In the genomic region with DNA sequence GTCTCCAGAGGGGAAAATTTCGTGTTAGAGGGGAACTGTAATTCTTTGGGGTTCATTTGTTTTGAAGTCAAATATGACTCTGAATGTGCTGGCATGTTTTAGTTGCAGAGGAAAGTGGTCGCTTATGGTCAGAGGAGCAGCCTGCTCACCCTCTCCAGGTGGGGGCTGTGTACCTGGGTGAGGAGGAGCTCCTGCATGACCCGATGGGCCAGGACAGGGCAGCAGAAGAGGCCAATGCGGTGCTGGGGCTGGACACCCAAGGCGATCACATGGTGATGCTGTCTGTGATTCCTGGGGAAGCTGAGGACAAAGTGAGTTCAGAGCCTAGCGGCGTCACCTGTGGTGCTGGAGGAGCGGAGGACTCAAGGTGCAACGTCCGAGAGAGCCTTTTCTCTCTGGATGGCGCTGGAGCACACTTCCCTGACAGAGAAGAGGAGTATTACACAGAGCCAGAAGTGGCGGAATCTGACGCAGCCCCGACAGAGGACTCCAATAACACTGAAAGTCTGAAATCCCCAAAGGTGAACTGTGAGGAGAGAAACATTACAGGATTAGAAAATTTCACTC, we compare ENCODE assay signal across 21 cellular contexts. TPM values are rescaled to one million over a fixed set of nuclear protein-coding genes. Genes with fewer than 3 reads are reported as not detected.
DNase-seq lines count a peak whose midpoint lies in the region; ATAC-seq and TF ChIP-seq lines count a peak whose summit lies in the region.
"Had no signal": no experiment of that assay in that cellular context is flagged by ENCODE, and none has a peak within 500 bp of the region (broad histone marks: within the 10 kb centered on the region; RNA-seq: fewer than 3 reads in every experiment).

No MANE protein-coding gene starts in this region.

- no peaks in the 10 kb centered on the region for H3K9me3 ChIP-seq in HCT116 (ENCODE audit: control insufficient read depth in 1 of 2, insufficient read depth in 1 of 2, low read depth in 1 of 2, low read length in 2 of 2)
- H3K9me3 ChIP-seq in endodermal cell (ENCODE audit: control insufficient read depth, low read length): peaks cover 12% of the 10 kb centered on the region
- H3K9me3 ChIP-seq in upper lobe of right lung: no peaks in the 10 kb centered on the region

- H2AFZ ChIP-seq in HCT116 (ENCODE audit: low read depth, low read length, poor library complexity, severe bottlenecking): no peak overlapping the region

- H3K4me1 Mint-ChIP-seq in activated T-cell treated with anti-CD3 and anti-CD28 coated beads, Interleukin-2, amount 50 U/mL, for 24 hours (ENCODE audit: low read depth): peaks cover 36% of the 10 kb centered on the region
- H3K4me1 Mint-ChIP-seq in activated T-cell treated with anti-CD3 and anti-CD28 coated beads, Interleukin-2, amount 50 U/mL, for 72 hours (ENCODE audit: low read depth): peaks cover 22% of the 10 kb centered on the region
- no peaks in the 10 kb centered on the region for H3K4me1 Mint-ChIP-seq in endodermal cell
- H3K4me1 Mint-ChIP-seq: CD14-positive monocyte had no signal

- TF ChIP-seq POLR2A in HCT116 (IDR thresholded peaks at IDR 0.05; ENCODE audit: borderline replicate concordance, extremely low read depth, insufficient read depth, insufficient read length): no peak

- peak overlapping the region; percentile 38 for H3K27ac Mint-ChIP-seq in activated T-cell treated with anti-CD3 and anti-CD28 coated beads, Interleukin-2, amount 50 U/mL, for 24 hours
- no peak overlapping the region for H3K27ac Mint-ChIP-seq in activated T-cell treated with anti-CD3 and anti-CD28 coated beads, Interleukin-2, amount 50 U/mL, for 72 hours
- H3K27ac Mint-ChIP-seq in endodermal cell: no peak overlapping the region
- H3K27ac Mint-ChIP-seq: HFFc6 had no signal

- DNase-seq in activated T-cell treated with anti-CD3 and anti-CD28 coated beads, Interleukin-2, amount 50 U/mL, for 24 hours: no peak
- no peak for DNase-seq in activated T-cell treated with anti-CD3 and anti-CD28 coated beads, Interleukin-2, amount 50 U/mL, for 72 hours
- DNase-seq in HCT116 (ENCODE audit: low read depth, low spot score) (no peak), endodermal cell (no peak), upper lobe of right lung (no peak), NCI-H1930 (lab: John Stamatoyannopoulos, UW) (no peak), medulla oblongata (ENCODE audit: extremely low spot score) (no peak), dedifferentiated amniotic fluid mesenchymal stem cell (ENCODE audit: extremely low spot score) (no peak)
- DNase-seq: DMS153, GOT3, HFFc6, NCI-H1105, NCI-H1694, NCI-H2107, NCI-H510A treated with DMSO at 0.1 percent for 48 hours, NCI-H82, OCI-M1, SHP77 treated with DMSO at 0.1 percent for 48 hours had no signal

- H3K36me3 ChIP-seq in HCT116 (ENCODE audit: control insufficient read depth in 1 of 2, insufficient read depth in 2 of 2, low read length in 2 of 2) (0 out of 4 replicates have a peak, but pooled peaks cover 0 to 4% of the 10 kb centered on the region in 2 experiments), endodermal cell (ENCODE audit: control insufficient read depth, insufficient read depth, low read length) (peaks cover 4% of the 10 kb centered on the region), upper lobe of right lung (peaks cover 31% of the 10 kb centered on the region)

- no peak overlapping the region for H3K4me3 ChIP-seq in HCT116 (replicated peaks in 1 of 2; ENCODE audit: low read depth in 1 of 2, low read length in 2 of 2)
- H3K4me3 ChIP-seq in endodermal cell (ENCODE audit: low read length): no peak overlapping the region
- no peak overlapping the region for H3K4me3 ChIP-seq in upper lobe of right lung

- no TSS peak for BruUV-seq in HCT116 (replicated peaks; lab: Mats Ljungman, UMichigan)

- ATAC-seq in activated T-cell treated with anti-CD3 and anti-CD28 coated beads, Interleukin-2, amount 50 U/mL, for 72 hours (replicated peaks in 1 of 2): no peak
- peak; percentile 25; the same call in 1 of the 2 replicates for ATAC-seq in HCT116
- ATAC-seq in upper lobe of right lung: peak; percentile 17
- ATAC-seq: SK-N-SH treated with all-trans-retinoic acid at 6 μM for 48 hours had no signal

- H3K27me3 ChIP-seq in HCT116 (ENCODE audit: insufficient read depth, low read length) (no peaks in the 10 kb centered on the region), endodermal cell (ENCODE audit: control insufficient read depth, insufficient read depth, low read length, poor library complexity, severe bottlenecking) (no peaks in the 10 kb centered on the region), upper lobe of right lung (no peaks in the 10 kb centered on the region)

- H3K4me1 ChIP-seq in HCT116 (ENCODE audit: control insufficient read depth in 1 of 2, insufficient read depth in 2 of 2, low read length in 2 of 2) (no peaks in the 10 kb centered on the region), endodermal cell (ENCODE audit: control insufficient read depth, insufficient read depth, low read length) (no peaks in the 10 kb centered on the region), upper lobe of right lung (no peaks in the 10 kb centered on the region)

- WGBS in endodermal cell (ENCODE audit: insufficient coverage in 1 of 2, insufficient read length in 1 of 2), 2 experiments: 92 to 95% methylated on average over 13 to 14 of the region's 14 CpGs

- POLR2A ChIA-PET in HCT116 (lab: Charles Lee): no interaction called here

- no peaks in the 10 kb centered on the region for H3K27me3 Mint-ChIP-seq in activated T-cell treated with anti-CD3 and anti-CD28 coated beads, Interleukin-2, amount 50 U/mL, for 24 hours
- H3K27me3 Mint-ChIP-seq in activated T-cell treated with anti-CD3 and anti-CD28 coated beads, Interleukin-2, amount 50 U/mL, for 72 hours (ENCODE audit: low read depth): no peaks in the 10 kb centered on the region
- no peaks in the 10 kb centered on the region for H3K27me3 Mint-ChIP-seq in endodermal cell (ENCODE audit: insufficient read depth)

- H4K20me1 ChIP-seq in HCT116 (ENCODE audit: insufficient read depth): no peaks in the 10 kb centered on the region

- RAD21 ChIA-PET in HCT116 (lab: Charles Lee; ENCODE audit: low non-redundant PET in 1 of 2, low total read pairs in 2 of 2, uncharacterized antibody in 2 of 2, unreplicated experiment in 2 of 2): no interaction called here

- CTCF ChIA-PET in HCT116 (lab: Charles Lee): no interaction called here

- no peak overlapping the region for H3K4me3 Mint-ChIP-seq in activated T-cell treated with anti-CD3 and anti-CD28 coated beads, Interleukin-2, amount 50 U/mL, for 24 hours
- no peak overlapping the region for H3K4me3 Mint-ChIP-seq in activated T-cell treated with anti-CD3 and anti-CD28 coated beads, Interleukin-2, amount 50 U/mL, for 72 hours
- no peak overlapping the region for H3K4me3 Mint-ChIP-seq in endodermal cell
- H3K4me3 Mint-ChIP-seq: CD14-positive monocyte, HFFc6 had no signal

- H3K9me2 ChIP-seq in HCT116 (ENCODE audit: insufficient read depth): no peaks in the 10 kb centered on the region

- H3K27ac ChIP-seq in HCT116 (ENCODE audit: low read depth, low read length): no peak overlapping the region
- H3K27ac ChIP-seq in endodermal cell (ENCODE audit: low read depth, low read length): no peak overlapping the region
- H3K27ac ChIP-seq in upper lobe of right lung: no peak overlapping the region
- H3K27ac ChIP-seq: 22Rv1 had no signal

- no peaks in the 10 kb centered on the region for H3K79me2 ChIP-seq in HCT116 (ENCODE audit: insufficient read depth, low read length)

- intact Hi-C loops in HCT116 (cut with micrococcal nuclease) (no loop called here), upper lobe of right lung (cut with DNase I) (no loop called here)

- no peak overlapping the region for H3K4me2 ChIP-seq in HCT116 (ENCODE audit: low read length)

- H3K36me3 Mint-ChIP-seq in activated T-cell treated with anti-CD3 and anti-CD28 coated beads, Interleukin-2, amount 50 U/mL, for 24 hours (ENCODE audit: low read depth): peaks cover 45% of the 10 kb centered on the region
- peaks cover 5 to 10% of the 10 kb centered on the region in 2 donors for H3K36me3 Mint-ChIP-seq in activated T-cell treated with anti-CD3 and anti-CD28 coated beads, Interleukin-2, amount 50 U/mL, for 72 hours (ENCODE audit: insufficient read depth in 2 of 2)
- H3K36me3 Mint-ChIP-seq in endodermal cell (ENCODE audit: low read depth): peaks cover 31% of the 10 kb centered on the region

- no peak for TF ChIP-seq CTCF in HCT116 (IDR thresholded peaks at IDR 0.05 in 2 of 3, conservative IDR thresholded peaks at IDR 0.05 in 1 of 3; ENCODE audit: borderline replicate concordance in 1 of 3, insufficient read depth in 1 of 3, low read depth in 2 of 3, low read length in 2 of 3)
- peak; percentile 14 for TF ChIP-seq CTCF in endodermal cell (conservative IDR thresholded peaks at IDR 0.05)
- no peak for TF ChIP-seq CTCF in upper lobe of right lung (IDR thresholded peaks at IDR 0.05)

- H3K9me3 Mint-ChIP-seq in activated T-cell treated with anti-CD3 and anti-CD28 coated beads, Interleukin-2, amount 50 U/mL, for 24 hours: no peaks in the 10 kb centered on the region
- no peaks in the 10 kb centered on the region for H3K9me3 Mint-ChIP-seq in activated T-cell treated with anti-CD3 and anti-CD28 coated beads, Interleukin-2, amount 50 U/mL, for 72 hours
- H3K9me3 Mint-ChIP-seq in endodermal cell: peaks cover 6% of the 10 kb centered on the region
- H3K9me3 Mint-ChIP-seq: HFFc6 had no signal

- TF ChIP-seq RAD21 in HCT116 (IDR thresholded peaks at IDR 0.05; ENCODE audit: low read depth): no peak

- H3K9ac ChIP-seq in HCT116 (ENCODE audit: low read length) (no peak overlapping the region), endodermal cell (ENCODE audit: extremely low read depth, low read length, poor library complexity, severe bottlenecking) (no peak overlapping the region)

TF ChIP-seq in HCT116, 20 proteins besides CTCF, POLR2A, EP300 and RAD21 (continues in another document):
- TF ChIP-seq EZH2phosphoT487 (IDR thresholded peaks at IDR 0.05; ENCODE audit: borderline replicate concordance) (no peak), CEBPB (IDR thresholded peaks at IDR 0.05; ENCODE audit: low read depth) (no peak)

RNA-seq across cellular contexts. Expression of a gene that starts 13.5 kb away (rescaled TPM):
- total RNA-seq in activated T-cell treated with anti-CD3 and anti-CD28 coated beads, Interleukin-2, amount 50 U/mL, for 72 hours: 10 to 100 TPM; 46.9 TPM
- total RNA-seq in HCT116 (2021; ENCODE audit: unreplicated experiment): 17.8 TPM
- polyA plus RNA-seq in HCT116 (2012): 16.7 and 18.4 TPM in 2 replicates
- total RNA-seq in endodermal cell: 10 to 100 TPM; 34.0 to 37.0 TPM
- polyA plus RNA-seq in endodermal cell (2013, experiment 1 of 2): 30.0 TPM
- 31.1 TPM for polyA plus RNA-seq in endodermal cell (2013, experiment 2 of 2)
- total RNA-seq in upper lobe of right lung: 60.6 TPM

RNA-seq across cellular contexts. Expression of a gene that starts 17.3 kb away (rescaled TPM):
- total RNA-seq in activated T-cell treated with anti-CD3 and anti-CD28 coated beads, Interleukin-2, amount 50 U/mL, for 72 hours: 10 to 100 TPM; 22.1 to 22.2 TPM
- 10.9 TPM for total RNA-seq in HCT116 (2021; ENCODE audit: unreplicated experiment)
- 5.0 and 8.9 TPM in 2 replicates for polyA plus RNA-seq in HCT116 (2012)
- 10 to 100 TPM in 1 of 2 donors, 1 to 10 TPM in 1; 9.1 to 12.6 TPM for total RNA-seq in endodermal cell
- polyA plus RNA-seq in endodermal cell (2013, experiment 1 of 2): 6.2 TPM
- polyA plus RNA-seq in endodermal cell (2013, experiment 2 of 2): 4.1 TPM
- 11.2 TPM for total RNA-seq in upper lobe of right lung

RNA-seq across cellular contexts. Expression of a gene that starts 41.9 kb away (rescaled TPM):
- total RNA-seq in activated T-cell treated with anti-CD3 and anti-CD28 coated beads, Interleukin-2, amount 50 U/mL, for 72 hours: 10 to 100 TPM; 39.4 TPM
- 46.9 TPM for total RNA-seq in HCT116 (2021; ENCODE audit: unreplicated experiment)
- 15.8 and 24.7 TPM in 2 replicates for polyA plus RNA-seq in HCT116 (2012)
- 10 to 100 TPM; 33.8 to 41.0 TPM for total RNA-seq in endodermal cell
- polyA plus RNA-seq in endodermal cell (2013, experiment 1 of 2): 53.6 TPM
- 52.6 TPM for polyA plus RNA-seq in endodermal cell (2013, experiment 2 of 2)
- 44.9 TPM for total RNA-seq in upper lobe of right lung

Comparison
In these comparisons a context has a peak if more than half of its experiments do, and no peak if none do; other contexts are left out.
1. ATAC-seq: peak in HCT116 (single experiment) and upper lobe of right lung (single experiment); none in activated T-cell treated with anti-CD3 and anti-CD28 coated beads, Interleukin-2, amount 50 U/mL, for 72 hours (0 of 2).